8 cellular contexts compared by ENCODE assay signal in the genomic region with DNA sequence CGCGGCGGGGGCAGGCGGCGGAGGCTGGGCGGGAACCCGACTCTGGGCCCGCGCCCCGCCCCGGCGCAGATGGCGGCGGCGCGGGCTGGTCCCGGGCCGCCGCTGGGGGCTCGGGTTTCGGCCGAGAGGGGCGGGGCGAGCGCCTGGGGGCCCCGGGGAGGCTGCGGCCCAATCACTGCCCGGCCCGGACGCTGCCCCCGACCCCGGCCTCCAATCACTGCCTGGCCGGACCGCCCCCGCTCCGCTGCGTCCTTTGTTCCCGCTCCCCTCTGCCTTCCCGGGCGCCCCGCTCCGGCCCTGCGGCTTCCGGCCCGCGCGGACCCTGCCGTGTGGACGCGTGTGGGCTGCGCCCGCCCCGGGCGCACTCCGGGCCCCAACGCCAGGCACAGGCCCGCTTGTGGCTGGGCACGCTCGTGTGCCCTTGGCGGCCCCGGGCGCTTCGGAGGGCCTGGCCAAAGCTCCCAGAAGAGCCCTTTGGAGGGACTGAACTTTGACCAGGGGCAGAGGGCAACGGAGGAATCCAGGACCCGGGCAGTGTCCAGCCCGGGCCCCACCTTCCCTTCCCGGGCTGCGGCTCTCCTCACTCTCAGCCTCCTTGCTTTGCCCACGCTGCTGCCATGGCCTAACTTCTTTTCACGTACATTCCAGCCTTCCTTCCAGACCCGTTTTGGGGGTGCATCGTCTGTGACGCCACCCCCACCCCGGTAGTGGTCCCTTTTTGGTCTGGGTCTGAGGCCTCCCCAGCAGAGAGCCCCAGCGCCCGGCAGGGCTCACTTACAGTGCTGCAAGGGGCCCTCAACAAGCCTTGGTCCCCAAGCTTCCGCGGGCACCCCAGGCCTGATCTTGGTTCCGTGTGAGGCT. TPM values are rescaled to one million over a fixed set of nuclear protein-coding genes. Genes with fewer than 3 reads are reported as not detected.
DNase-seq lines count a peak whose midpoint lies in the region; ATAC-seq, FAIRE-seq and TF ChIP-seq lines count a peak whose summit lies in the region.

No MANE protein-coding gene starts in this region.

- H3K79me2 ChIP-seq in GM23338 (replicated peaks; ENCODE audit: insufficient read depth) (no peaks in the 10 kb centered on the region; the same call in 1 of the 2 replicates), MM.1S (ENCODE audit: low read length) (no peaks in the 10 kb centered on the region), astrocyte (ENCODE audit: insufficient read depth, low read length) (no peaks in the 10 kb centered on the region)

- 6% methylated on average over 79 of the region's 79 CpGs for WGBS in right cardiac atrium

- H2AFZ ChIP-seq in GM23338 = no peak overlapping the region
- H2AFZ ChIP-seq in MM.1S (ENCODE audit: low read length) = no peak overlapping the region
- peak overlapping the region; percentile 87 for H2AFZ ChIP-seq in astrocyte (ENCODE audit: low read depth, low read length)

- H3K36me3 Mint-ChIP-seq in GM23338 (ENCODE audit: low read depth) (no peaks in the 10 kb centered on the region; the same call in 2 of the 3 replicates), astrocyte (ENCODE audit: low read depth, unreplicated experiment) (no peaks in the 10 kb centered on the region)

- peak; percentile 70 for ATAC-seq in GM23338
- peak; percentile 89 to 92 for ATAC-seq in right cardiac atrium

- peak overlapping the region; percentile 79 for H3K4me3 ChIP-seq in GM23338
- peak overlapping the region; percentile 49 for H3K4me3 ChIP-seq in MM.1S (ENCODE audit: low read length)
- H3K4me3 ChIP-seq in astrocyte (ENCODE audit: insufficient read depth, low read depth, low read length) = peak overlapping the region; percentile 55
- H3K4me3 ChIP-seq in right cardiac atrium (ENCODE audit: low read length) = peak overlapping the region; percentile 55

- H3K9ac ChIP-seq in MM.1S (ENCODE audit: low read length) (peak overlapping the region; percentile 25; the same call in 1 of the 2 replicates), astrocyte (ENCODE audit: low read length) (peak overlapping the region; percentile 89)

- peaks cover 35% of the 10 kb centered on the region for H3F3A ChIP-seq in GM23338 (replicated peaks; ENCODE audit: low read depth)
- no peaks in the 10 kb centered on the region for H3F3A ChIP-seq in MM.1S (ENCODE audit: insufficient read depth, low read length)

- H3K27me3 ChIP-seq in GM23338 (ENCODE audit: insufficient read depth) (no peaks in the 10 kb centered on the region), MM.1S (replicated peaks; ENCODE audit: insufficient read depth, low read length) (no peaks in the 10 kb centered on the region), astrocyte (ENCODE audit: insufficient read depth, low read length) (no peaks in the 10 kb centered on the region), right cardiac atrium (ENCODE audit: control insufficient read depth, insufficient read depth) (no peaks in the 10 kb centered on the region)

- H3K27ac Mint-ChIP-seq in GM23338 = peak overlapping the region; percentile 99
- H3K27ac Mint-ChIP-seq in astrocyte (ENCODE audit: unreplicated experiment) = peak overlapping the region; percentile 93

- H3K27ac ChIP-seq in GM23338 (ENCODE audit: low read depth) = peak overlapping the region; percentile 100
- H3K27ac ChIP-seq in MM.1S (ENCODE audit: low read length) = no peak overlapping the region
- H3K27ac ChIP-seq in astrocyte (ENCODE audit: low read depth, low read length) = peak overlapping the region; percentile 73
- H3K27ac ChIP-seq in right cardiac atrium (ENCODE audit: low read length) = peak overlapping the region; percentile 89

- H3K4me1 ChIP-seq in GM23338 (ENCODE audit: insufficient read depth) (peaks cover 35% of the 10 kb centered on the region), MM.1S (ENCODE audit: low read length) (no peaks in the 10 kb centered on the region), astrocyte (ENCODE audit: insufficient read depth, low read length) (peaks cover 11% of the 10 kb centered on the region), right cardiac atrium (ENCODE audit: control insufficient read depth, insufficient read depth, low read length) (no peaks in the 10 kb centered on the region)

- peak overlapping the region; percentile 85 for H3K4me3 Mint-ChIP-seq in GM23338
- H3K4me3 Mint-ChIP-seq in astrocyte (ENCODE audit: unreplicated experiment) = peak overlapping the region; percentile 74

- H3K9me3 Mint-ChIP-seq in GM23338 = no peaks in the 10 kb centered on the region
- no peaks in the 10 kb centered on the region for H3K9me3 Mint-ChIP-seq in astrocyte (ENCODE audit: unreplicated experiment)

- no peaks in the 10 kb centered on the region for H3K9me2 ChIP-seq in GM23338 (ENCODE audit: insufficient read depth)
- no peaks in the 10 kb centered on the region for H3K9me2 ChIP-seq in MM.1S (replicated peaks; ENCODE audit: insufficient read depth, low read length)

- TF ChIP-seq CTCF in GM23338 (conservative IDR thresholded peaks at IDR 0.05; ENCODE audit: low read depth in 2 of 2) (no peak), MM.1S (IDR thresholded peaks at IDR 0.05; ENCODE audit: low read length) (no peak), astrocyte (IDR thresholded peaks at IDR 0.05; ENCODE audit: insufficient read depth, low read depth, low read length) (no peak)

- H3K36me3 ChIP-seq in GM23338 (ENCODE audit: insufficient read depth) (no peaks in the 10 kb centered on the region), MM.1S (replicated peaks; ENCODE audit: insufficient read depth, low read length) (no peaks in the 10 kb centered on the region), astrocyte (ENCODE audit: insufficient read depth, low read length) (no peaks in the 10 kb centered on the region)

- H4K20me1 ChIP-seq in GM23338 (replicated peaks; ENCODE audit: insufficient read depth) = no peaks in the 10 kb centered on the region
- no peaks in the 10 kb centered on the region for H4K20me1 ChIP-seq in MM.1S (ENCODE audit: insufficient read depth, low read length)
- H4K20me1 ChIP-seq in astrocyte (ENCODE audit: insufficient read depth, low read length) = no peaks in the 10 kb centered on the region

- FAIRE-seq in astrocyte (lab: Jason Lieb, UNC) = no peak

- H3K9me3 ChIP-seq in MM.1S (replicated peaks; ENCODE audit: insufficient read depth, low read length) (no peaks in the 10 kb centered on the region), astrocyte (ENCODE audit: insufficient read depth, low read depth, low read length) (no peaks in the 10 kb centered on the region), right cardiac atrium (ENCODE audit: control insufficient read depth, low read length) (no peaks in the 10 kb centered on the region)

- H3K4me2 ChIP-seq in GM23338 (peak overlapping the region; percentile 92), MM.1S (ENCODE audit: low read depth, low read length) (no peak overlapping the region), astrocyte (ENCODE audit: low read length) (peak overlapping the region; percentile 88)

- H3K27me3 Mint-ChIP-seq in GM23338 (ENCODE audit: insufficient read depth, low read depth, poor library complexity) = peaks cover 26% of the 10 kb centered on the region
- H3K27me3 Mint-ChIP-seq in astrocyte (ENCODE audit: low read depth, unreplicated experiment) = peaks cover 10% of the 10 kb centered on the region

- DNase-seq in NCI-H2081 (lab: John Stamatoyannopoulos, UW) (peak; percentile 38 to 66), NCI-H2081 treated with DMSO at 0.1 percent for 48 hours (lab: John Stamatoyannopoulos, UW) (no peak), GM23338 (ENCODE audit: low spot score) (peak; percentile 95), MM.1S (no peak), astrocyte (ENCODE audit: low read depth) (peak; percentile 68), right cardiac atrium (peak; percentile 91 to 96 (median 96)), posterior cingulate gyrus (peak; percentile 73 to 98 (median 80)), NCI-H2107 (lab: John Stamatoyannopoulos, UW) (no peak)

- intact Hi-C loops in right cardiac atrium (cut with DNase I) = loop anchor here in 1 of 4 donors (2.0 kb wide), 1 partner anchor 32 kb away; no protein-coding TSS in a partner anchor
- intact Hi-C loops in posterior cingulate gyrus (cut with DNase I) = no loop called here

- H3K4me1 Mint-ChIP-seq in GM23338 (peaks cover 32% of the 10 kb centered on the region), astrocyte (ENCODE audit: low read depth, unreplicated experiment) (peaks cover 4% of the 10 kb centered on the region)

TF ChIP-seq in GM23338, 12 proteins besides CTCF, POLR2A, EP300 and RAD21 (continues in another document):
- TF ChIP-seq ZNF114 (CRISPR knock-in tag; IDR thresholded peaks at IDR 0.05) = no peak
- no peak for TF ChIP-seq EZH2 (IDR thresholded peaks at IDR 0.05; ENCODE audit: low read depth, unreplicated experiment)
- TF ChIP-seq POLR2AphosphoS5 (IDR thresholded peaks at IDR 0.05; ENCODE audit: low read depth) = peak; percentile 70
- TF ChIP-seq CREB1 (CRISPR knock-in tag; IDR thresholded peaks at IDR 0.05; ENCODE audit: low read depth) = peak; percentile 46
- TF ChIP-seq EZH2phosphoT487 (IDR thresholded peaks at IDR 0.05; ENCODE audit: unreplicated experiment) = no peak
- no peak for TF ChIP-seq JUNB (IDR thresholded peaks at IDR 0.05; ENCODE audit: unreplicated experiment)

RNA-seq across cellular contexts. Expression of gene PTMA, which starts 27.1 kb away (rescaled TPM):
- 1,861 and 2,007 TPM in 2 replicates for total RNA-seq in GM23338 (2014; rRNA removed; shearing (Covaris generic))
- polyA plus RNA-seq in GM23338 (2016; fragmentation: Nextera tagmentation; extraction: Ambion mirVana) (8,990 and 10,188 TPM in 2 replicates), right cardiac atrium (480 TPM)
- total RNA-seq in astrocyte (396 and 469 TPM in 2 replicates), right cardiac atrium (100 to 1,000 TPM; 231 to 324 (median 314) TPM)

Comparison
In these comparisons a context has a peak if more than half of its experiments do, and no peak if none do; other contexts are left out.
1. DNase-seq: peak in NCI-H2081 (2 of 2), GM23338 (single experiment), astrocyte (single experiment), right cardiac atrium (3 of 3) and posterior cingulate gyrus (10 of 10); none in NCI-H2081 treated with DMSO at 0.1 percent for 48 hours (single experiment), MM.1S (single experiment) and NCI-H2107 (single experiment).
2. Peak in every context shown above with its lines, with median percentiles within 50 percentile points of each other: H3K4me3 ChIP-seq.